In the genomic region with DNA sequence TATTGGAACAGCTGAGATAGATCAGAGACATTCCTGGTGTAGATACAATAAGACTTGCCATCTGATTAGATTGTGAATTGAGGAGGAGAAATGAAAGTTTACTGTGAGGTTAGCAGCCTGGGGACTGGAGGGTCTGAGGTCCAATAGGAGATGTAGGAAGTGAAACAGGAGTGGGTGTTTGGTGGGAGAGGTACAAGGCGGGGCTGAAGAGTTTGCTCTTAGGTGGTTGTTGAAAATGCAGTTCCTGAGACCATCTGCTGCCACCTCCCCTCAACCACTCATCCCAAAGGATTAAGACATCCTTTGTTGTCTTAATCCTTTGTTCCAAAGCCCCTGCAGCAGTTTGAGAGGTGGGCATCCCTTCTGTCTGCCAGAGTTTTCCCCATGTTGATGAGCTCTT, we compare ENCODE assay signal across 12 cellular contexts. TPM values are rescaled to one million over a fixed set of nuclear protein-coding genes. Genes with fewer than 3 reads are reported as not detected.
DNase-seq lines count a peak whose midpoint lies in the region; ATAC-seq and TF ChIP-seq lines count a peak whose summit lies in the region.
"Had no signal": no experiment of that assay in that cellular context is flagged by ENCODE, and none has a peak within 500 bp of the region (broad histone marks: within the 10 kb centered on the region; RNA-seq: fewer than 3 reads in every experiment).

No MANE protein-coding gene starts in this region.

- H3K4me1 Mint-ChIP-seq in activated CD8-positive, alpha-beta T cell treated with anti-CD3 and anti-CD28 coated beads for 36 hours (ENCODE audit: low read depth) = peaks cover 12% of the 10 kb centered on the region

- peaks cover 14% of the 10 kb centered on the region for H3K79me1 ChIP-seq in trophoblast cell (ENCODE audit: low read length)

- H2AFZ ChIP-seq in trophoblast cell (ENCODE audit: insufficient read depth, low read length, poor library complexity) = no peak overlapping the region

- no peaks in the 10 kb centered on the region for H3K36me3 Mint-ChIP-seq in activated CD8-positive, alpha-beta T cell treated with anti-CD3 and anti-CD28 coated beads for 36 hours (ENCODE audit: low read depth)
- H3K36me3 Mint-ChIP-seq: natural killer cell treated with Interleukin-12 subunit alpha and Interleukin-12 subunit beta and Interleukin-15 and Interleukin-18, amount 100 ng/mL, for 72 hours had no signal

- no peak overlapping the region for H3K18ac ChIP-seq in trophoblast cell (ENCODE audit: low read length)

- H3K4me1 ChIP-seq in trophoblast cell (ENCODE audit: control insufficient read depth in 1 of 2, insufficient read depth in 2 of 2, low read length in 2 of 2) (peaks cover 12 to 18% of the 10 kb centered on the region in 2 experiments), ascending aorta (no peaks in the 10 kb centered on the region), SJCRH30 (no peaks in the 10 kb centered on the region)

- H3K4ac ChIP-seq in trophoblast cell (ENCODE audit: low read depth, low read length) = no peak overlapping the region

- H3K9me3 ChIP-seq in trophoblast cell (ENCODE audit: insufficient read depth, low read depth, low read length) (no peaks in the 10 kb centered on the region), ascending aorta (no peaks in the 10 kb centered on the region), SJCRH30 (replicated peaks) (no peaks in the 10 kb centered on the region)

- no peaks in the 10 kb centered on the region for H3K27me3 ChIP-seq in trophoblast cell (ENCODE audit: insufficient read depth, low read length)
- no peaks in the 10 kb centered on the region for H3K27me3 ChIP-seq in ascending aorta
- H3K27me3 ChIP-seq in SJCRH30 = no peaks in the 10 kb centered on the region

- peak overlapping the region; percentile 15 for H2BK12ac ChIP-seq in trophoblast cell (ENCODE audit: low read length)

- no peak overlapping the region for H2AK5ac ChIP-seq in trophoblast cell (ENCODE audit: low read length)

- no peak overlapping the region for H3K4me2 ChIP-seq in trophoblast cell (ENCODE audit: low read length)

- no peak overlapping the region for H3K23ac ChIP-seq in trophoblast cell (ENCODE audit: low read length)

- no peak overlapping the region for H4K91ac ChIP-seq in trophoblast cell (ENCODE audit: low read depth, low read length)

- H3K4me3 Mint-ChIP-seq in activated CD8-positive, alpha-beta T cell treated with anti-CD3 and anti-CD28 coated beads for 36 hours = no peak overlapping the region
- H3K4me3 Mint-ChIP-seq: natural killer cell treated with Interleukin-12 subunit alpha and Interleukin-12 subunit beta and Interleukin-15 and Interleukin-18, amount 100 ng/mL, for 72 hours had no signal

- H3K36me3 ChIP-seq in trophoblast cell (ENCODE audit: control insufficient read depth in 1 of 2, insufficient read depth in 2 of 2, low read length in 2 of 2) (no peaks in the 10 kb centered on the region), ascending aorta (no peaks in the 10 kb centered on the region), SJCRH30 (no peaks in the 10 kb centered on the region)

- no peak overlapping the region for H4K8ac ChIP-seq in trophoblast cell (ENCODE audit: low read depth, low read length)

- ATAC-seq in GM18858 (IDR thresholded peaks at IDR 0.05; ENCODE audit: unreplicated experiment) = peak; percentile 67
- ATAC-seq in GM21717 (IDR thresholded peaks at IDR 0.05; ENCODE audit: unreplicated experiment) = peak; percentile 75
- peak; percentile 69 for ATAC-seq in HG03460 (IDR thresholded peaks at IDR 0.05; ENCODE audit: unreplicated experiment)
- no peak for ATAC-seq in activated CD8-positive, alpha-beta T cell treated with anti-CD3 and anti-CD28 coated beads for 36 hours
- ATAC-seq: HCT116; natural killer cell treated with Interleukin-12 subunit alpha and Interleukin-12 subunit beta and Interleukin-15 and Interleukin-18, amount 100 ng/mL, for 72 hours had no signal

- no peak overlapping the region for H2BK120ac ChIP-seq in trophoblast cell (ENCODE audit: insufficient read depth, low read length, poor library complexity)

- H3K9ac ChIP-seq in trophoblast cell (ENCODE audit: low read length) = no peak overlapping the region

- TF ChIP-seq CTCF in ascending aorta (IDR thresholded peaks at IDR 0.05) = no peak
- no peak for TF ChIP-seq CTCF in activated CD8-positive, alpha-beta T cell treated with anti-CD3 and anti-CD28 coated beads for 36 hours (IDR thresholded peaks at IDR 0.05)

- CTCF ChIA-PET in activated CD8-positive, alpha-beta T cell treated with anti-CD3 and anti-CD28 coated beads for 36 hours (lab: Charles Lee) = interaction anchor here (1.4 kb wide), 1 partner anchor 63 kb away, joined by 3 read pairs; no protein-coding TSS in a partner anchor

- H2BK5ac ChIP-seq in trophoblast cell (ENCODE audit: low read depth, low read length, poor library complexity) = no peak overlapping the region

- no peak overlapping the region for H4K12ac ChIP-seq in trophoblast cell (ENCODE audit: low read depth, low read length)

- intact Hi-C loops in ascending aorta (cut with DNase I) = no loop called here
- intact Hi-C loops in activated CD8-positive, alpha-beta T cell treated with anti-CD3 and anti-CD28 coated beads for 36 hours (cut with micrococcal nuclease) = no loop called here

- POLR2A ChIA-PET in activated CD8-positive, alpha-beta T cell treated with anti-CD3 and anti-CD28 coated beads for 36 hours (lab: Charles Lee) = no interaction called here

- H3K14ac ChIP-seq in trophoblast cell (ENCODE audit: low read length) = no peak overlapping the region

- DNase-seq in trophoblast cell (no peak), ascending aorta (ENCODE audit: low spot score in 2 of 2) (no peak), SJCRH30 (no peak)
- DNase-seq in activated CD8-positive, alpha-beta T cell treated with anti-CD3 and anti-CD28 coated beads for 36 hours = no peak
- DNase-seq: COR-L47; effector memory CD4-positive, alpha-beta T cell; NCI-H1694 had no signal

- no peaks in the 10 kb centered on the region for H3K27me3 Mint-ChIP-seq in activated CD8-positive, alpha-beta T cell treated with anti-CD3 and anti-CD28 coated beads for 36 hours

- H3K4me3 ChIP-seq in trophoblast cell (ENCODE audit: low read depth, low read length) (no peak overlapping the region), ascending aorta (no peak overlapping the region), SJCRH30 (no peak overlapping the region)

- no peaks in the 10 kb centered on the region for H3K79me2 ChIP-seq in trophoblast cell (ENCODE audit: control insufficient read depth, insufficient read depth, low read length, poor library complexity)

- no peak overlapping the region for H3K27ac Mint-ChIP-seq in activated CD8-positive, alpha-beta T cell treated with anti-CD3 and anti-CD28 coated beads for 36 hours
- H3K27ac Mint-ChIP-seq: natural killer cell treated with Interleukin-12 subunit alpha and Interleukin-12 subunit beta and Interleukin-15 and Interleukin-18, amount 100 ng/mL, for 72 hours had no signal

- WGBS in trophoblast cell (ENCODE audit: extremely low coverage, insufficient coverage, insufficient read length) = no CpG with 5 or more reads among the region's 1 CpG

- H3K9me3 Mint-ChIP-seq in activated CD8-positive, alpha-beta T cell treated with anti-CD3 and anti-CD28 coated beads for 36 hours = no peaks in the 10 kb centered on the region
- H3K9me3 Mint-ChIP-seq: natural killer cell treated with Interleukin-12 subunit alpha and Interleukin-12 subunit beta and Interleukin-15 and Interleukin-18, amount 100 ng/mL, for 72 hours had no signal

- no peak overlapping the region for H3K27ac ChIP-seq in trophoblast cell (ENCODE audit: low read depth, low read length)
- no peak overlapping the region for H3K27ac ChIP-seq in ascending aorta
- H3K27ac ChIP-seq in SJCRH30 = no peak overlapping the region

RNA-seq across cellular contexts. Expression of a gene that starts 14.8 kb away (rescaled TPM):
- polyA plus RNA-seq in trophoblast cell (2013) = 0.85 and 1.1 TPM in 2 replicates
- 4.5 TPM for total RNA-seq in ascending aorta
- under 1 TPM; 0.36 to 0.50 TPM for total RNA-seq in activated CD8-positive, alpha-beta T cell treated with anti-CD3 and anti-CD28 coated beads for 36 hours
- total RNA-seq in SJCRH30 (2014; rRNA removed; shearing (Covaris generic)) = not detected in 2 replicates

RNA-seq across cellular contexts. Expression of a gene that starts 38.2 kb away (rescaled TPM):
- polyA plus RNA-seq in trophoblast cell (2013) = 4.5 and 4.8 TPM in 2 replicates
- total RNA-seq in ascending aorta = 3.2 TPM
- 1 to 10 TPM; 3.9 TPM for total RNA-seq in activated CD8-positive, alpha-beta T cell treated with anti-CD3 and anti-CD28 coated beads for 36 hours
- 0.42 and 0.46 TPM in 2 replicates for total RNA-seq in SJCRH30 (2014; rRNA removed; shearing (Covaris generic))
